28 cellular contexts compared by ENCODE assay signal in the genomic region with DNA sequence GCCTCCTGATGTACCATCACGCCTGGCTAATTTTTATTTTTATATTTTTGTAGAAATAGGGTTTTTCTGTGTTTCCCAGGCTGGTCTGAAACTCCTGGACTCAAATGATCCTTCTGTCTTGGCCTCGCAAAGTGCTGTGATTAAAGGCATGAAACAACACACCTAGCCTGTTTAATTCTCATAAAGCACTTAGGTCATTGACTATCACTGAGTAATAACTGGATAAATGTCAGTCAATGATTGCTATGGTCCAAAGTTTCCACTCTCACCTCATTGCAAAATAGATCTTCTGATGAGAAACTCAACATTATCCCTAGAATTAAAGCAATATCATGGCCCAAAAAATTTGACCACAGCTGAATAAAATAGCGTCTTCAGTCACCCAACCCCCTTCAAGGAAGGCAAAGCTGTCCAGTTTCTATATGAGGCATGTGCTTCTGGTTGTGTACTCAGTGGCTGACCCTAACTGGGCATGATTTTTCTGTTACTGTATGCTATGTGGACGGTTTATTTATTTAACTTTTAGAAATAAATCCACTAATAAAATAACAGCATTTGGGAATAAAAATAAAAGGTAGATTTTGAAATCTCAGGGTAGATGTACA.
DNase-seq lines count a peak whose midpoint lies in the region; ATAC-seq, FAIRE-seq and TF ChIP-seq lines count a peak whose summit lies in the region.
"Had no signal": no experiment of that assay in that cellular context is flagged by ENCODE, and none has a peak within 500 bp of the region (broad histone marks: within the 10 kb centered on the region; RNA-seq: fewer than 3 reads in every experiment).

No MANE protein-coding gene starts in this region.

- H3K4me1 Mint-ChIP-seq in natural killer cell treated with Interleukin-12 subunit alpha and Interleukin-12 subunit beta and Interleukin-15 and Interleukin-18, amount 100 ng/mL, for 72 hours (ENCODE audit: low read depth in 2 of 2): peaks cover 7 to 10% of the 10 kb centered on the region in 2 donors
- no peaks in the 10 kb centered on the region for H3K4me1 Mint-ChIP-seq in natural killer cell

- no peak for DNase-seq in natural killer cell treated with Interleukin-12 subunit alpha and Interleukin-12 subunit beta and Interleukin-15 and Interleukin-18, amount 100 ng/mL, for 72 hours (ENCODE audit: low spot score)
- DNase-seq in natural killer cell (no peak), small intestine (peak; percentile 17), adrenal gland (no peak), GM19238 (ENCODE audit: insufficient read length, low spot score) (no peak)
- DNase-seq: Caco-2; CD8-positive, alpha-beta T cell; DMS79; EL; GDM1; Karpas-422; NCI-H1092 treated with DMSO at 0.1 percent for 48 hours; NCI-H1436; NCI-H187; NCI-H2081 treated with DMSO at 0.1 percent for 48 hours; NCI-H2171; NCI-H226; NCI-H510A; SHP77 treated with DMSO at 0.1 percent for 48 hours had no signal

- TF ChIP-seq CTCF in natural killer cell (IDR thresholded peaks at IDR 0.05) (no peak), adrenal gland (IDR thresholded peaks at IDR 0.05) (no peak)

- peak overlapping the region; percentile 35 for H3K4me3 Mint-ChIP-seq in natural killer cell treated with Interleukin-12 subunit alpha and Interleukin-12 subunit beta and Interleukin-15 and Interleukin-18, amount 100 ng/mL, for 72 hours
- H3K4me3 Mint-ChIP-seq in natural killer cell: no peak overlapping the region
- H3K4me3 Mint-ChIP-seq: B cell; CD8-positive, alpha-beta T cell had no signal

- peak overlapping the region in 1 of 2 donors; percentile 28 for H3K27ac Mint-ChIP-seq in natural killer cell treated with Interleukin-12 subunit alpha and Interleukin-12 subunit beta and Interleukin-15 and Interleukin-18, amount 100 ng/mL, for 72 hours
- H3K27ac Mint-ChIP-seq in natural killer cell: no peak overlapping the region
- H3K27ac Mint-ChIP-seq: B cell; CD8-positive, alpha-beta T cell had no signal

- H3K4me1 ChIP-seq in small intestine (ENCODE audit: control insufficient read depth in 2 of 2, insufficient read depth in 1 of 2, low read depth in 1 of 2, low read length in 1 of 2): no peaks in the 10 kb centered on the region
- H3K4me1 ChIP-seq in adrenal gland (replicated peaks in 1 of 2): no peaks in the 10 kb centered on the region
- H3K4me1 ChIP-seq: Caco-2 had no signal

- intact Hi-C loops in natural killer cell (cut with micrococcal nuclease) (no loop called here), adrenal gland (cut with DNase I) (no loop called here)

- no peaks in the 10 kb centered on the region for H3K27me3 Mint-ChIP-seq in natural killer cell treated with Interleukin-12 subunit alpha and Interleukin-12 subunit beta and Interleukin-15 and Interleukin-18, amount 100 ng/mL, for 72 hours
- H3K27me3 Mint-ChIP-seq in natural killer cell (ENCODE audit: low read depth in 2 of 2): no peaks in the 10 kb centered on the region
- H3K27me3 Mint-ChIP-seq: B cell had no signal

- no peaks in the 10 kb centered on the region for H3K27me3 ChIP-seq in small intestine (ENCODE audit: control insufficient read depth in 2 of 2, insufficient read depth in 2 of 2, low read length in 2 of 2)
- no peaks in the 10 kb centered on the region for H3K27me3 ChIP-seq in adrenal gland

- H3K9me3 ChIP-seq in small intestine (ENCODE audit: control insufficient read depth, low read depth) (no peaks in the 10 kb centered on the region), adrenal gland (replicated peaks in 1 of 3) (no peaks in the 10 kb centered on the region)
- H3K9me3 ChIP-seq: Caco-2 had no signal

- no peak for TF ChIP-seq POLR2A in adrenal gland (IDR thresholded peaks at IDR 0.05)

- H3K9me3 Mint-ChIP-seq in natural killer cell treated with Interleukin-12 subunit alpha and Interleukin-12 subunit beta and Interleukin-15 and Interleukin-18, amount 100 ng/mL, for 72 hours: peaks cover 5% of the 10 kb centered on the region
- H3K9me3 Mint-ChIP-seq in natural killer cell: peaks cover 2 to 5% of the 10 kb centered on the region in 2 donors
- H3K9me3 Mint-ChIP-seq: CD8-positive, alpha-beta T cell had no signal

- peak; percentile 78 to 87 for ATAC-seq in natural killer cell treated with Interleukin-12 subunit alpha and Interleukin-12 subunit beta and Interleukin-15 and Interleukin-18, amount 100 ng/mL, for 72 hours
- ATAC-seq in natural killer cell (no peak), HG03354 (IDR thresholded peaks at IDR 0.05; ENCODE audit: poor library complexity, severe bottlenecking, unreplicated experiment) (peak; percentile 70), HG03196 (IDR thresholded peaks at IDR 0.05; ENCODE audit: unreplicated experiment) (no peak)
- ATAC-seq: CD8-positive, alpha-beta T cell; GM12878; HCT116; HepG2; Panc1 had no signal

- H3K36me3 Mint-ChIP-seq in natural killer cell treated with Interleukin-12 subunit alpha and Interleukin-12 subunit beta and Interleukin-15 and Interleukin-18, amount 100 ng/mL, for 72 hours: peaks cover 7% of the 10 kb centered on the region
- H3K36me3 Mint-ChIP-seq in natural killer cell: peaks cover 5% of the 10 kb centered on the region
- H3K36me3 Mint-ChIP-seq: CD8-positive, alpha-beta T cell had no signal

- FAIRE-seq in small intestine (lab: Jason Lieb, UNC): no peak
- FAIRE-seq: GM12878, GM19239, HepG2 had no signal

- H3K27ac ChIP-seq in small intestine (ENCODE audit: low read depth in 1 of 2, low read length in 1 of 2): no peak overlapping the region
- no peak overlapping the region for H3K27ac ChIP-seq in adrenal gland
- H3K27ac ChIP-seq: C4-2B had no signal

- 71 to 85% (median 76%) methylated on average over 4 of the region's 4 CpGs for WGBS in small intestine, 3 donors
- 91 to 94% (median 92%) methylated on average over 4 of the region's 4 CpGs for WGBS in adrenal gland, 4 donors

- no peaks in the 10 kb centered on the region for H3K36me3 ChIP-seq in small intestine (ENCODE audit: control insufficient read depth in 2 of 2, insufficient read depth in 2 of 2, low read length in 2 of 2)
- no peaks in the 10 kb centered on the region for H3K36me3 ChIP-seq in adrenal gland (replicated peaks in 1 of 2)

- no peak overlapping the region for H3K4me3 ChIP-seq in small intestine (ENCODE audit: low read depth in 1 of 2, low read length in 2 of 2)
- no peak overlapping the region for H3K4me3 ChIP-seq in adrenal gland
- H3K4me3 ChIP-seq: GM12878 had no signal

Comparison
In these comparisons a context has a peak if more than half of its experiments do, and no peak if none do; other contexts are left out.
1. ATAC-seq: peak in natural killer cell treated with Interleukin-12 subunit alpha and Interleukin-12 subunit beta and Interleukin-15 and Interleukin-18, amount 100 ng/mL, for 72 hours (2 of 2) and HG03354 (single experiment); none in natural killer cell (0 of 3) and HG03196 (single experiment).